In genomic region chr9:15935661-15936315, GRCh38 we compare ENCODE assay signal across 16 cellular contexts.
DNase-seq lines count a peak whose midpoint lies in the region; ATAC-seq, FAIRE-seq and TF ChIP-seq lines count a peak whose summit lies in the region.
"Had no signal": no experiment of that assay in that cellular context is flagged by ENCODE, and none has a peak within 500 bp of the region (broad histone marks: within the 10 kb centered on the region; RNA-seq: fewer than 3 reads in every experiment).

No MANE protein-coding gene starts in this region.

- ATAC-seq in HG02970 (IDR thresholded peaks at IDR 0.05; ENCODE audit: low FRiP score, unreplicated experiment) = no peak
- ATAC-seq: A549; activated CD4-positive, CD25-positive, alpha-beta regulatory T cell treated with anti-CD3 and anti-CD28 coated beads, Interleukin-2, amount 50 U/mL, for 24 hours; lower lobe of right lung had no signal

- peaks cover 11% of the 10 kb centered on the region for H3K4me1 Mint-ChIP-seq in type B pancreatic cell (ENCODE audit: unreplicated experiment)

- H3K9me3 Mint-ChIP-seq in type B pancreatic cell = no peaks in the 10 kb centered on the region

- peak overlapping the region; percentile 44 for H3K4me3 Mint-ChIP-seq in type B pancreatic cell
- H3K4me3 Mint-ChIP-seq: activated naive CD8-positive, alpha-beta T cell had no signal

- no peak for TF ChIP-seq CTCF in fibroblast of the aortic adventitia (IDR thresholded peaks at IDR 0.05; ENCODE audit: insufficient read depth, low read length)
- no peak for TF ChIP-seq CTCF in type B pancreatic cell (conservative IDR thresholded peaks at IDR 0.05)

- peak overlapping the region; percentile 47 for H3K27ac Mint-ChIP-seq in type B pancreatic cell
- H3K27ac Mint-ChIP-seq: activated naive CD8-positive, alpha-beta T cell had no signal

- H3K27me3 Mint-ChIP-seq in type B pancreatic cell = no peaks in the 10 kb centered on the region
- H3K27me3 Mint-ChIP-seq: activated naive CD8-positive, alpha-beta T cell had no signal

- peak; percentile 86 for DNase-seq in NCI-H2029 treated with DMSO at 0.1 percent for 48 hours (lab: John Stamatoyannopoulos, UW)
- no peak for DNase-seq in NCI-H2029 (lab: John Stamatoyannopoulos, UW)
- DNase-seq in SHP77 treated with DMSO at 0.1 percent for 48 hours (lab: John Stamatoyannopoulos, UW) = peak; percentile 56
- DNase-seq in fibroblast of the aortic adventitia (ENCODE audit: low read depth) = peak; percentile 31
- no peak for DNase-seq in type B pancreatic cell (ENCODE audit: extremely low spot score, unreplicated experiment)
- no peak for DNase-seq in D341Med (ENCODE audit: low spot score)
- DNase-seq in GM12892 (ENCODE audit: insufficient read length) = no peak
- DNase-seq: Caco-2; lower lobe of right lung; stimulated activated CD4-positive, alpha-beta T cell treated with anti-CD3 and anti-CD28 coated beads, Interleukin-12 subunit alpha, Interleukin-12 subunit beta, amount 100 ng/mL, for 4 hours; substantia nigra; T-helper 2 cell had no signal

- FAIRE-seq in GM12892 (lab: Jason Lieb, UNC) = no peak
- FAIRE-seq: A549 had no signal

- H3K36me3 Mint-ChIP-seq in type B pancreatic cell = no peaks in the 10 kb centered on the region

- no peak overlapping the region for H3K4me3 ChIP-seq in fibroblast of the aortic adventitia (ENCODE audit: low read depth, low read length)
- H3K4me3 ChIP-seq: A549, lower lobe of right lung had no signal

- TF ChIP-seq POLR2A in GM12892 (IDR thresholded peaks at IDR 0.05; ENCODE audit: low read depth, low read length) = no peak

Comparison
In these comparisons a context has a peak if more than half of its experiments do, and no peak if none do; other contexts are left out.
1. DNase-seq: peak in NCI-H2029 treated with DMSO at 0.1 percent for 48 hours (single experiment), SHP77 treated with DMSO at 0.1 percent for 48 hours (single experiment) and fibroblast of the aortic adventitia (single experiment); none in NCI-H2029 (single experiment), type B pancreatic cell (single experiment), D341Med (single experiment) and GM12892 (single experiment).